In genomic region chr15:38050988-38051387, GRCh38 we compare ENCODE assay signal across 28 cellular contexts.
A peak's percentile ranks its signal among the peaks of the same experiment; 100 is the strongest.
DNase-seq lines count a peak whose midpoint lies in the region; ATAC-seq, FAIRE-seq and TF ChIP-seq lines count a peak whose summit lies in the region.
"Had no signal": no experiment of that assay in that cellular context is flagged by ENCODE, and none has a peak within 500 bp of the region (broad histone marks: within the 10 kb centered on the region; RNA-seq: fewer than 3 reads in every experiment).

No MANE protein-coding gene starts in this region.

- FAIRE-seq in endothelial cell of umbilical vein (lab: Jason Lieb, UNC), result no peak
- no peak for FAIRE-seq in kidney (lab: Jason Lieb, UNC)
- FAIRE-seq: GM12878, urothelium cell line had no signal

- no peak overlapping the region for H2AFZ ChIP-seq in endothelial cell of umbilical vein (ENCODE audit: low read depth, low read length)
- H2AFZ ChIP-seq in neuronal stem cell (ENCODE audit: low read length), result peak overlapping the region; percentile 51
- H2AFZ ChIP-seq: neural progenitor cell had no signal

- no peak overlapping the region for H3K18ac ChIP-seq in neuronal stem cell (ENCODE audit: low read length)

- H3K9me1 ChIP-seq in endothelial cell of umbilical vein (replicated peaks; ENCODE audit: control insufficient read depth, extremely low read depth, insufficient read depth, low read length), result no peaks in the 10 kb centered on the region

- no peak overlapping the region for H3K14ac ChIP-seq in neuronal stem cell (ENCODE audit: low read length)

- H3K4me3 ChIP-seq in endothelial cell of umbilical vein (replicated peaks in 1 of 3; ENCODE audit: insufficient read depth in 1 of 3, low read depth in 1 of 3, low read length in 3 of 3) (no peak overlapping the region), neuronal stem cell (ENCODE audit: low read length in 2 of 2) (no peak overlapping the region), kidney (ENCODE audit: low read length in 2 of 2) (no peak overlapping the region)
- H3K4me3 ChIP-seq: GM12878, HAP-1, mucosa of descending colon, neural progenitor cell had no signal

- H3K4me1 ChIP-seq in endothelial cell of umbilical vein (ENCODE audit: control insufficient read depth, extremely low read depth, insufficient read depth, low read length) (peaks cover 21% of the 10 kb centered on the region), neuronal stem cell (ENCODE audit: control insufficient read depth in 2 of 2, insufficient read depth in 1 of 2, low read depth in 1 of 2, low read length in 2 of 2) (peaks cover 0 to 17% of the 10 kb centered on the region in 2 donors), kidney (ENCODE audit: control insufficient read depth in 1 of 2, insufficient read depth in 1 of 2, low read depth in 1 of 2, low read length in 2 of 2) (no peaks in the 10 kb centered on the region)
- H3K4me1 ChIP-seq: Caco-2, neural progenitor cell had no signal

- H4K20me1 ChIP-seq in endothelial cell of umbilical vein (replicated peaks; ENCODE audit: control insufficient read depth, extremely low read depth, insufficient read depth, low read length), result no peaks in the 10 kb centered on the region

- CTCF ChIA-PET in endothelial cell of umbilical vein (lab: Charles Lee), result interaction anchor here (0.6 to 1.7 kb wide), 10 partner anchors 10 to 201 kb away, joined by 3 to 8 read pairs (median 4); no protein-coding TSS in a partner anchor

- H3K4ac ChIP-seq in neuronal stem cell (ENCODE audit: low read length), result no peak overlapping the region

- H3K27me3 Mint-ChIP-seq in natural killer cell treated with Interleukin-12 subunit alpha and Interleukin-12 subunit beta and Interleukin-15 and Interleukin-18, amount 100 ng/mL, for 72 hours, result peaks cover 10 to 11% of the 10 kb centered on the region in 2 donors
- H3K27me3 Mint-ChIP-seq in natural killer cell (ENCODE audit: low read depth in 2 of 2), result peaks cover 3 to 11% of the 10 kb centered on the region in 2 donors

- H3K27ac ChIP-seq in endothelial cell of umbilical vein (ENCODE audit: insufficient read depth, low read depth, low read length) (no peak overlapping the region), neuronal stem cell (replicated peaks; ENCODE audit: low read length) (no peak overlapping the region), kidney (ENCODE audit: low read depth in 2 of 2, low read length in 2 of 2) (no peak overlapping the region)
- H3K27ac ChIP-seq: foreskin keratinocyte, neural progenitor cell had no signal

- H3K9me3 ChIP-seq in endothelial cell of umbilical vein (replicated peaks; ENCODE audit: control insufficient read depth, insufficient read depth, low read length) (no peaks in the 10 kb centered on the region), neuronal stem cell (replicated peaks in 1 of 2; ENCODE audit: control insufficient read depth in 2 of 2, insufficient read depth in 1 of 2, low read depth in 1 of 2, low read length in 2 of 2) (peaks cover 0 to 4% of the 10 kb centered on the region in 2 donors), kidney (ENCODE audit: control insufficient read depth in 1 of 2, low read length in 2 of 2) (no peaks in the 10 kb centered on the region)
- H3K9me3 ChIP-seq: Caco-2, HAP-1, mucosa of descending colon had no signal

- H3K9me3 Mint-ChIP-seq in natural killer cell treated with Interleukin-12 subunit alpha and Interleukin-12 subunit beta and Interleukin-15 and Interleukin-18, amount 100 ng/mL, for 72 hours, result no peaks in the 10 kb centered on the region
- no peaks in the 10 kb centered on the region for H3K9me3 Mint-ChIP-seq in natural killer cell
- H3K9me3 Mint-ChIP-seq: activated naive CD8-positive, alpha-beta T cell treated with anti-CD3 and anti-CD28 coated beads, Interleukin-2, amount 10 ng/mL, durations not matched to agents 7 days and 5 days had no signal

- POLR2A ChIA-PET in endothelial cell of umbilical vein (lab: Charles Lee), result no interaction called here

- H3K36me3 ChIP-seq in endothelial cell of umbilical vein (ENCODE audit: control insufficient read depth in 2 of 2, extremely low read depth in 1 of 2, insufficient read depth in 2 of 2, low read length in 2 of 2), result no peaks in the 10 kb centered on the region
- no peaks in the 10 kb centered on the region for H3K36me3 ChIP-seq in neuronal stem cell (replicated peaks in 1 of 2; ENCODE audit: control insufficient read depth in 2 of 2, insufficient read depth in 2 of 2, low read length in 2 of 2)
- H3K36me3 ChIP-seq in kidney (ENCODE audit: control insufficient read depth in 1 of 2, insufficient read depth in 2 of 2, low read length in 2 of 2), result no peaks in the 10 kb centered on the region
- H3K36me3 ChIP-seq: HAP-1, neural progenitor cell had no signal

- no peaks in the 10 kb centered on the region for H3K36me3 Mint-ChIP-seq in natural killer cell treated with Interleukin-12 subunit alpha and Interleukin-12 subunit beta and Interleukin-15 and Interleukin-18, amount 100 ng/mL, for 72 hours
- H3K36me3 Mint-ChIP-seq in natural killer cell, result no peaks in the 10 kb centered on the region
- H3K36me3 Mint-ChIP-seq: activated naive CD8-positive, alpha-beta T cell treated with anti-CD3 and anti-CD28 coated beads, Interleukin-2, amount 10 ng/mL, durations not matched to agents 7 days and 5 days; neural progenitor cell had no signal

- no peak for TF ChIP-seq POLR2A in endothelial cell of umbilical vein (IDR thresholded peaks at IDR 0.05; ENCODE audit: low read depth, low read length)

- H2BK12ac ChIP-seq in neuronal stem cell (ENCODE audit: low read length), result no peak overlapping the region

- TF ChIP-seq CTCF in natural killer cell (IDR thresholded peaks at IDR 0.05) (no peak), endothelial cell of umbilical vein (IDR thresholded peaks at IDR 0.05; ENCODE audit: extremely low read depth in 1 of 2, insufficient read depth in 1 of 2, low read depth in 1 of 2, low read length in 2 of 2) (no peak), kidney (IDR thresholded peaks at IDR 0.05; ENCODE audit: borderline replicate concordance, extremely low read depth, insufficient read depth) (no peak)

- no TSS peak for BruUV-seq in endothelial cell of umbilical vein (replicated peaks; lab: Mats Ljungman, UMichigan)

- no peak for DNase-seq in natural killer cell treated with Interleukin-12 subunit alpha and Interleukin-12 subunit beta and Interleukin-15 and Interleukin-18, amount 100 ng/mL, for 72 hours (ENCODE audit: low spot score)
- DNase-seq in natural killer cell, result no peak
- DNase-seq in endothelial cell of umbilical vein (ENCODE audit: low read depth, low spot score), result no peak
- DNase-seq in neuronal stem cell (ENCODE audit: low spot score), result no peak
- no peak for DNase-seq in activated CD8-positive, alpha-beta memory T cell treated with anti-CD3 and anti-CD28 coated beads, Interleukin-2, amount 50 U/mL, for 48 hours
- DNase-seq in kidney, result no peak
- DNase-seq in amygdala (lab: John Stamatoyannopoulos, UW), result no peak
- DNase-seq: activated CD4-positive, alpha-beta T cell treated with anti-CD3 and anti-CD28 coated beads, Interleukin-2, amount 50 U/mL, for 48 hours; activated CD4-positive, CD25-positive, alpha-beta regulatory T cell; activated effector memory CD4-positive, alpha-beta T cell treated with anti-CD3 and anti-CD28 coated beads, Interleukin-2, amount 50 U/mL, for 16 hours; activated naive CD8-positive, alpha-beta T cell treated with anti-CD3 and anti-CD28 coated beads, Interleukin-2, amount 10 ng/mL, durations not matched to agents 7 days and 5 days; Caco-2; effector CD8-positive, alpha-beta T cell; left ventricle myocardium superior; mucosa of descending colon; NCI-H1105 treated with DMSO at 0.1 percent for 48 hours; NCI-H2029; NCI-H2227 treated with DMSO at 0.1 percent for 48 hours; NCI-H774; SHP77 treated with DMSO at 0.1 percent for 48 hours; stimulated activated CD4-positive, alpha-beta T cell treated with anti-CD3 and anti-CD28 coated beads, Interleukin-2, amount 100 ng/mL, for 24 hours; substantia nigra had no signal

- H3K4me2 ChIP-seq in endothelial cell of umbilical vein (ENCODE audit: insufficient read depth, low read length) (peak overlapping the region; percentile 31), neuronal stem cell (ENCODE audit: insufficient read depth, low read length, poor library complexity, severe bottlenecking) (no peak overlapping the region)
- H3K4me2 ChIP-seq: neural progenitor cell had no signal

- no peaks in the 10 kb centered on the region for H3K79me1 ChIP-seq in neuronal stem cell (ENCODE audit: low read depth, low read length)

- H2BK5ac ChIP-seq in neuronal stem cell (ENCODE audit: low read length), result no peak overlapping the region

- H3K79me2 ChIP-seq in endothelial cell of umbilical vein (ENCODE audit: control insufficient read depth, insufficient read depth, low read length), result no peaks in the 10 kb centered on the region

- H4K8ac ChIP-seq in neuronal stem cell (ENCODE audit: low read depth, low read length), result no peak overlapping the region

- H3K27me3 ChIP-seq in endothelial cell of umbilical vein (ENCODE audit: control insufficient read depth in 2 of 2, insufficient read depth in 2 of 2, low read length in 2 of 2) (no peaks in the 10 kb centered on the region), neuronal stem cell (ENCODE audit: control insufficient read depth in 3 of 3, insufficient read depth in 3 of 3, low read depth in 1 of 3, low read length in 3 of 3) (no peaks in the 10 kb centered on the region)
- H3K27me3 ChIP-seq: foreskin keratinocyte, neural progenitor cell had no signal

- no peak overlapping the region for H2BK120ac ChIP-seq in neuronal stem cell (ENCODE audit: low read depth, low read length)

- dilution Hi-C loops in endothelial cell of umbilical vein (cut with MboI; ENCODE audit: extremely low pct_ligation_motif_present, low sequenced_read_pairs), result no loop called here

- peak overlapping the region; percentile 1 for H3K4me3 Mint-ChIP-seq in natural killer cell treated with Interleukin-12 subunit alpha and Interleukin-12 subunit beta and Interleukin-15 and Interleukin-18, amount 100 ng/mL, for 72 hours
- no peak overlapping the region for H3K4me3 Mint-ChIP-seq in natural killer cell
- H3K4me3 Mint-ChIP-seq: activated naive CD8-positive, alpha-beta T cell treated with anti-CD3 and anti-CD28 coated beads, Interleukin-2, amount 10 ng/mL, durations not matched to agents 7 days and 5 days; neural progenitor cell had no signal

- no peak overlapping the region for H4K91ac ChIP-seq in neuronal stem cell (ENCODE audit: low read depth, low read length, poor library complexity)

- no peak overlapping the region for H3K23ac ChIP-seq in neuronal stem cell (ENCODE audit: low read depth, low read length, poor library complexity)

- intact Hi-C loops in natural killer cell (cut with micrococcal nuclease), result no loop called here
- intact Hi-C loops in endothelial cell of umbilical vein (cut with micrococcal nuclease), result no loop called here
- intact Hi-C loops in kidney (cut with DNase I), result no loop called here

- H3K9ac ChIP-seq in endothelial cell of umbilical vein (replicated peaks; ENCODE audit: extremely low read depth, insufficient read depth, low read length), result no peak overlapping the region
- no peak overlapping the region for H3K9ac ChIP-seq in neuronal stem cell (ENCODE audit: low read depth, low read length, poor library complexity)
- no peak overlapping the region for H3K9ac ChIP-seq in kidney (ENCODE audit: low read length in 2 of 2)
- H3K9ac ChIP-seq: neural progenitor cell had no signal

- H3K27ac Mint-ChIP-seq in natural killer cell treated with Interleukin-12 subunit alpha and Interleukin-12 subunit beta and Interleukin-15 and Interleukin-18, amount 100 ng/mL, for 72 hours, result peak overlapping the region; percentile 32 to 43
- H3K27ac Mint-ChIP-seq in natural killer cell, result no peak overlapping the region
- H3K27ac Mint-ChIP-seq: activated naive CD8-positive, alpha-beta T cell treated with anti-CD3 and anti-CD28 coated beads, Interleukin-2, amount 10 ng/mL, durations not matched to agents 7 days and 5 days; neural progenitor cell had no signal

- ATAC-seq in natural killer cell treated with Interleukin-12 subunit alpha and Interleukin-12 subunit beta and Interleukin-15 and Interleukin-18, amount 100 ng/mL, for 72 hours, result peak in 1 of 2 donors; percentile 9
- ATAC-seq in natural killer cell, result no peak
- no peak for ATAC-seq in HG03469 (IDR thresholded peaks at IDR 0.05; ENCODE audit: unreplicated experiment)
- ATAC-seq: GM12878, mucosa of descending colon had no signal

- H3K4me1 Mint-ChIP-seq in natural killer cell treated with Interleukin-12 subunit alpha and Interleukin-12 subunit beta and Interleukin-15 and Interleukin-18, amount 100 ng/mL, for 72 hours (ENCODE audit: low read depth in 2 of 2), result peaks cover 11 to 12% of the 10 kb centered on the region in 2 donors
- H3K4me1 Mint-ChIP-seq in natural killer cell, result no peaks in the 10 kb centered on the region
- H3K4me1 Mint-ChIP-seq: activated naive CD8-positive, alpha-beta T cell treated with anti-CD3 and anti-CD28 coated beads, Interleukin-2, amount 10 ng/mL, durations not matched to agents 7 days and 5 days had no signal

- no peak overlapping the region for H2BK15ac ChIP-seq in neuronal stem cell (ENCODE audit: low read length)

- no peak overlapping the region for H2AK5ac ChIP-seq in neuronal stem cell (ENCODE audit: low read depth, low read length)

Comparison
In these comparisons a context has a peak if more than half of its experiments do, and no peak if none do; other contexts are left out.
1. H3K27ac Mint-ChIP-seq: peak in natural killer cell treated with Interleukin-12 subunit alpha and Interleukin-12 subunit beta and Interleukin-15 and Interleukin-18, amount 100 ng/mL, for 72 hours (2 of 2); none in natural killer cell (0 of 2).